In the genomic region with DNA sequence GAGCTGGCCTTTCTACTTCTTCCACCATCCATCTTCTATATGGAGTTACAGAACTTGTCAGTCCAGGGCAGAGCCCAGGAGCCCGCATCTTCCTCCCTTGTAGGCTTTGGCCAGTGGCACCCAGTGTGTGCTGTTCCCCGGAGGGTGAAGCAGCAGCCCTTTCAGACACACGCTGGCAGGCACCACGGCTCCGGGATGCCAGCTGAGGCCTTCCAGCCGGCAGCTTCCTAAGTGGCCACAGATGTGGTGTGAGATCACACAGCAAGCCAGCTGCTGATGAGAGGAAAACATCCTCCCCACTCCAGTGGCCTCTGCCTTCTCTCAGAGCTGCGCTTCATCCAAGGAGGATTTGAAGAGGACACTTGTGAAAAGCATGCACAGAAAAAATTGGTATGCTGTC, we compare ENCODE assay signal across 18 cellular contexts. TPM values are rescaled to one million over a fixed set of nuclear protein-coding genes. Genes with fewer than 3 reads are reported as not detected.
DNase-seq lines count a peak whose midpoint lies in the region; ATAC-seq, FAIRE-seq and TF ChIP-seq lines count a peak whose summit lies in the region.
"Had no signal": no experiment of that assay in that cellular context is flagged by ENCODE, and none has a peak within 500 bp of the region (broad histone marks: within the 10 kb centered on the region; RNA-seq: fewer than 3 reads in every experiment).

No MANE protein-coding gene starts in this region.

- H3F3A ChIP-seq in neural progenitor cell (ENCODE audit: low read depth), result peaks cover 21% of the 10 kb centered on the region

- H3K36me3 ChIP-seq in neural progenitor cell, result no peaks in the 10 kb centered on the region
- H3K36me3 ChIP-seq: esophagus squamous epithelium, thyroid gland had no signal

- no peak overlapping the region for H3K4me3 Mint-ChIP-seq in neural progenitor cell
- H3K4me3 Mint-ChIP-seq: mesothelial cell of epicardium had no signal

- H4K20me1 ChIP-seq in neural progenitor cell (ENCODE audit: low read depth), result no peaks in the 10 kb centered on the region

- H3K4me1 Mint-ChIP-seq in neural progenitor cell, result peaks cover 44% of the 10 kb centered on the region

- H3K9me3 ChIP-seq in neural progenitor cell (ENCODE audit: low read depth), result no peaks in the 10 kb centered on the region
- H3K9me3 ChIP-seq: esophagus squamous epithelium, thyroid gland had no signal

- TF ChIP-seq POLR2A in H54 (IDR thresholded peaks at IDR 0.05; ENCODE audit: low read depth, low read length) (no peak), GM18505 (IDR thresholded peaks at IDR 0.05; ENCODE audit: borderline replicate concordance, extremely low read depth, insufficient read depth, insufficient read length) (no peak)

- TF ChIP-seq CTCF in fibroblast of mammary gland (conservative IDR thresholded peaks at IDR 0.05; ENCODE audit: control insufficient read depth, insufficient read depth, low read depth, low read length) (no peak), neural progenitor cell (IDR thresholded peaks at IDR 0.05) (no peak)

- H3K4me3 ChIP-seq in fibroblast of mammary gland (ENCODE audit: control insufficient read depth, low read depth, low read length) (no peak overlapping the region), neural progenitor cell (no peak overlapping the region)
- H3K4me3 ChIP-seq: esophagus squamous epithelium, thyroid gland had no signal

- ATAC-seq in GM18505 (IDR thresholded peaks at IDR 0.05; ENCODE audit: unreplicated experiment) (no peak), HG03520 (IDR thresholded peaks at IDR 0.05; ENCODE audit: unreplicated experiment) (no peak)

- H3K9me3 Mint-ChIP-seq in neural progenitor cell, result no peaks in the 10 kb centered on the region
- H3K9me3 Mint-ChIP-seq: mesothelial cell of epicardium had no signal

- H3K27me3 ChIP-seq in neural progenitor cell, result no peaks in the 10 kb centered on the region
- H3K27me3 ChIP-seq: thyroid gland had no signal

- H2AFZ ChIP-seq in neural progenitor cell (replicated peaks), result no peak overlapping the region

- no peak overlapping the region for H3K9ac ChIP-seq in neural progenitor cell

- no peak overlapping the region for H3K27ac ChIP-seq in neural progenitor cell
- H3K27ac ChIP-seq: esophagus squamous epithelium, thyroid gland had no signal

- no peak for FAIRE-seq in H54 (lab: Jason Lieb, UNC)
- FAIRE-seq: GM12891, HTR-8/SVneo had no signal

- H3K36me3 Mint-ChIP-seq in neural progenitor cell, result no peaks in the 10 kb centered on the region
- H3K36me3 Mint-ChIP-seq: mesothelial cell of epicardium had no signal

- H3K4me1 ChIP-seq in neural progenitor cell, result peaks cover 29% of the 10 kb centered on the region

- no peak overlapping the region for H3K27ac Mint-ChIP-seq in neural progenitor cell
- H3K27ac Mint-ChIP-seq: mesothelial cell of epicardium, progenitor cell of endocrine pancreas had no signal

- no peak overlapping the region for H3K4me2 ChIP-seq in neural progenitor cell

- DNase-seq in EH (ENCODE audit: low read depth), result peak; percentile 35
- DNase-seq in NCI-H510A treated with DMSO at 0.1 percent for 48 hours (lab: John Stamatoyannopoulos, UW), result peak; percentile 17
- DNase-seq in fibroblast of mammary gland (ENCODE audit: low read depth), result peak; percentile 14
- peak in 51 of 56 donors; percentile 5 to 87 (median 61) for DNase-seq in nucleus accumbens (lab: John Stamatoyannopoulos, UW)
- no peak for DNase-seq in H54 (ENCODE audit: insufficient read length, low spot score)
- no peak for DNase-seq in neural progenitor cell (ENCODE audit: low spot score)
- DNase-seq: activated CD4-positive, alpha-beta T cell treated with anti-CD3 and anti-CD28 coated beads, Interleukin-2, amount 50 U/mL, for 1 hour; dermis blood vessel endothelial cell; esophagus squamous epithelium; NCI-H446 treated with DMSO at 0.1 percent for 48 hours; T1000; thyroid gland had no signal

- H3K79me2 ChIP-seq in neural progenitor cell (ENCODE audit: low read depth), result no peaks in the 10 kb centered on the region

- H3K27me3 Mint-ChIP-seq in neural progenitor cell (ENCODE audit: insufficient read depth, low read depth), result peaks cover 9% of the 10 kb centered on the region

RNA-seq across cellular contexts. Expression of a gene that starts 24.1 kb away (rescaled TPM):
- total RNA-seq in neural progenitor cell (ENCODE audit: low replicate concordance), result 320 and 454 TPM in 2 replicates
- total RNA-seq: dermis blood vessel endothelial cell, esophagus squamous epithelium had no signal

Comparison
In these comparisons a context has a peak if more than half of its experiments do, and no peak if none do; other contexts are left out.
1. DNase-seq: peak in EH (single experiment), NCI-H510A treated with DMSO at 0.1 percent for 48 hours (single experiment), fibroblast of mammary gland (single experiment) and nucleus accumbens (51 of 56); none in H54 (single experiment) and neural progenitor cell (single experiment).